ENCODE assay signal across 1 cellular context in the genomic region with DNA sequence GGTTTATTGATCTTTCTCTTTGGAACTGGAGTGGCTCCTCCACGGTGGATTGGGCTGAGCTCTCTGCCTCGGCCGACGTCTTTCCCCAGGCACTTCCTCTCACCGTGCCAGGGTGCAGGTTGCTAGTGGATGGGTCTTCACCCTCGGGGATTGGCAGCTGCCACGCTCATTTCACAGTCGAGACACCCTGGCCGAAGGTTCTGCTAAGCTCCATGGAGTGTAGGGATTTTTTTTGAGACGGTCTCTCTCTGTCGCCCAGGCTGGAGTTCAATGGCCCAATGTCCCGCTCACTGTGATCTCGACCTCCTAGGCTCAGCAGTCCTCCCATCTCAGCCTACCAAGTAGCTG.
TF ChIP-seq lines count a peak whose summit lies in the region.

No MANE protein-coding gene starts in this region.

TF ChIP-seq in SK-N-SH, 30 proteins besides CTCF, POLR2A, EP300 and RAD21 (continued from another document):
- TF ChIP-seq, protein P1, sequence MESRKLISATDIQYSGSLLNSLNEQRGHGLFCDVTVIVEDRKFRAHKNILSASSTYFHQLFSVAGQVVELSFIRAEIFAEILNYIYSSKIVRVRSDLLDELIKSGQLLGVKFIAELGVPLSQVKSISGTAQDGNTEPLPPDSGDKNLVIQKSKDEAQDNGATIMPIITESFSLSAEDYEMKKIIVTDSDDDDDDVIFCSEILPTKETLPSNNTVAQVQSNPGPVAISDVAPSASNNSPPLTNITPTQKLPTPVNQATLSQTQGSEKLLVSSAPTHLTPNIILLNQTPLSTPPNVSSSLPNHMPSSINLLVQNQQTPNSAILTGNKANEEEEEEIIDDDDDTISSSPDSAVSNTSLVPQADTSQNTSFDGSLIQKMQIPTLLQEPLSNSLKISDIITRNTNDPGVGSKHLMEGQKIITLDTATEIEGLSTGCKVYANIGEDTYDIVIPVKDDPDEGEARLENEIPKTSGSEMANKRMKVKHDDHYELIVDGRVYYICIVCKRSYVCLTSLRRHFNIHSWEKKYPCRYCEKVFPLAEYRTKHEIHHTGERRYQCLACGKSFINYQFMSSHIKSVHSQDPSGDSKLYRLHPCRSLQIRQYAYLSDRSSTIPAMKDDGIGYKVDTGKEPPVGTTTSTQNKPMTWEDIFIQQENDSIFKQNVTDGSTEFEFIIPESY (IDR thresholded peaks at IDR 0.05; ENCODE audit: borderline replicate concordance, low read depth): no peak
- TF ChIP-seq NRF1 (IDR thresholded peaks at IDR 0.05; ENCODE audit: low read depth, low read length) (no peak), RXRA (IDR thresholded peaks at IDR 0.05; ENCODE audit: borderline replicate concordance, low read depth) (no peak), GABPA (IDR thresholded peaks at IDR 0.05; ENCODE audit: low read depth) (no peak), TEAD4 (IDR thresholded peaks at IDR 0.05; ENCODE audit: borderline replicate concordance, insufficient read depth) (no peak), FOSL2 (IDR thresholded peaks at IDR 0.05; ENCODE audit: borderline replicate concordance, low read depth) (no peak)
